ENCODE assay signal across 1 cellular context in genomic region chr11:35146074-35146521, GRCh38.
TF ChIP-seq lines count a peak whose summit lies in the region.

No MANE protein-coding gene starts in this region.

TF ChIP-seq in GM12878, 131 proteins besides CTCF, POLR2A, EP300 and RAD21 (continued from another document and continues in another):
- TF ChIP-seq FOS (IDR thresholded peaks at IDR 0.05; ENCODE audit: borderline replicate concordance, extremely low read depth, insufficient read length), result no peak
- TF ChIP-seq SMARCA5 (IDR thresholded peaks at IDR 0.05), result no peak
- TF ChIP-seq SREBF2 (IDR thresholded peaks at IDR 0.05; ENCODE audit: low read length), result no peak
- TF ChIP-seq NRF1 (conservative IDR thresholded peaks at IDR 0.05; ENCODE audit: low read depth, low read length), result no peak
- no peak for TF ChIP-seq CHD1 (IDR thresholded peaks at IDR 0.05; ENCODE audit: low read depth, low read length)
- no peak for TF ChIP-seq USF1 (IDR thresholded peaks at IDR 0.05; ENCODE audit: borderline replicate concordance, extremely low read length, insufficient read depth, low read depth, low read length)
- TF ChIP-seq ZNF592 (IDR thresholded peaks at IDR 0.05), result no peak
- TF ChIP-seq SUZ12 (IDR thresholded peaks at IDR 0.05; ENCODE audit: unreplicated experiment), result no peak
- peak; percentile 56 for TF ChIP-seq CUX1 (IDR thresholded peaks at IDR 0.05; ENCODE audit: insufficient replicate concordance, low read depth, low read length)
- TF ChIP-seq PAX5 (IDR thresholded peaks at IDR 0.05; ENCODE audit: borderline replicate concordance, low read depth, low read length), result peak; percentile 17; the same call in 1 of the 2 replicates
- no peak for TF ChIP-seq STAT1 (conservative IDR thresholded peaks at IDR 0.05)
- peak; percentile 83 for TF ChIP-seq BCL3 (IDR thresholded peaks at IDR 0.05; ENCODE audit: borderline replicate concordance, insufficient read depth, low read depth, low read length, poor library complexity, severe bottlenecking)
- no peak for TF ChIP-seq TCF7 (IDR thresholded peaks at IDR 0.05; ENCODE audit: borderline replicate concordance)
- TF ChIP-seq CREM (IDR thresholded peaks at IDR 0.05; ENCODE audit: low read depth), result peak; percentile 63; the same call in 1 of the 2 replicates
- no peak for TF ChIP-seq ZBTB33 (IDR thresholded peaks at IDR 0.05)
- TF ChIP-seq SMAD1 (IDR thresholded peaks at IDR 0.05; ENCODE audit: low read depth, partially characterized antibody), result no peak
- TF ChIP-seq GATAD2B (conservative IDR thresholded peaks at IDR 0.05; ENCODE audit: low read depth), result no peak
- no peak for TF ChIP-seq RFX5 (IDR thresholded peaks at IDR 0.05; ENCODE audit: low read depth, low read length)
- no peak for TF ChIP-seq ZNF217 (IDR thresholded peaks at IDR 0.05)
- TF ChIP-seq CBFB (IDR thresholded peaks at IDR 0.05; ENCODE audit: low read depth), result 0 out of 2 replicates have a peak, but pooled peaks have one; percentile 52
- TF ChIP-seq ZNF24 (IDR thresholded peaks at IDR 0.05), result no peak
- TF ChIP-seq ELK1 (IDR thresholded peaks at IDR 0.05; ENCODE audit: low read depth, low read length), result no peak
- TF ChIP-seq ATF2 (IDR thresholded peaks at IDR 0.05; ENCODE audit: low read length), result peak; percentile 16; the same call in 1 of the 2 replicates
- no peak for TF ChIP-seq WRNIP1 (IDR thresholded peaks at IDR 0.05; ENCODE audit: borderline replicate concordance, low read depth, low read length)
- no peak for TF ChIP-seq SP1 (IDR thresholded peaks at IDR 0.05; ENCODE audit: low read depth, low read length)
- no peak for TF ChIP-seq NFYA (IDR thresholded peaks at IDR 0.05; ENCODE audit: borderline replicate concordance, low read depth, low read length)
- no peak for TF ChIP-seq KDM1A (IDR thresholded peaks at IDR 0.05; ENCODE audit: borderline replicate concordance)
- no peak; the same call in 1 of the 2 replicates for TF ChIP-seq IKZF1 (conservative IDR thresholded peaks at IDR 0.05)
- 0 out of 4 replicates have a peak, but pooled peaks of 1 of the 2 experiments have one; percentile 30 for TF ChIP-seq BHLHE40 (IDR thresholded peaks at IDR 0.05; ENCODE audit: borderline replicate concordance in 1 of 2, low read depth in 2 of 2, low read length in 1 of 2)
- TF ChIP-seq PAX8 (IDR thresholded peaks at IDR 0.05), result no peak
- no peak; a peak in 1 of 4 replicates for TF ChIP-seq ETV6 (conservative IDR thresholded peaks at IDR 0.05 in 1 of 2, IDR thresholded peaks at IDR 0.05 in 1 of 2; ENCODE audit: borderline replicate concordance in 1 of 2, low read depth in 1 of 2)
- TF ChIP-seq EED (IDR thresholded peaks at IDR 0.05; ENCODE audit: low read depth), result 0 out of 2 replicates have a peak, but pooled peaks have one; percentile 27
- TF ChIP-seq MAX (IDR thresholded peaks at IDR 0.05; ENCODE audit: low read depth, low read length), result 0 out of 2 replicates have a peak, but pooled peaks have one; percentile 17
- no peak for TF ChIP-seq MYB (IDR thresholded peaks at IDR 0.05; ENCODE audit: borderline replicate concordance, low read depth, low read length)
- TF ChIP-seq KLF5 (IDR thresholded peaks at IDR 0.05; ENCODE audit: partially characterized antibody), result no peak
- no peak for TF ChIP-seq PRDM15 (CRISPR knock-in tag; IDR thresholded peaks at IDR 0.05)
- TF ChIP-seq TARDBP (IDR thresholded peaks at IDR 0.05; ENCODE audit: borderline replicate concordance), result no peak
- TF ChIP-seq POLR2AphosphoS2 (IDR thresholded peaks at IDR 0.05; ENCODE audit: low read depth, low read length), result no peak
- TF ChIP-seq RELA (IDR thresholded peaks at IDR 0.05; ENCODE audit: borderline replicate concordance, partially characterized antibody), result no peak
- no peak for TF ChIP-seq SMC3 (IDR thresholded peaks at IDR 0.05; ENCODE audit: borderline replicate concordance, low read length)
